Comparison of ENCODE assay signal across 8 cellular contexts in the genomic region with DNA sequence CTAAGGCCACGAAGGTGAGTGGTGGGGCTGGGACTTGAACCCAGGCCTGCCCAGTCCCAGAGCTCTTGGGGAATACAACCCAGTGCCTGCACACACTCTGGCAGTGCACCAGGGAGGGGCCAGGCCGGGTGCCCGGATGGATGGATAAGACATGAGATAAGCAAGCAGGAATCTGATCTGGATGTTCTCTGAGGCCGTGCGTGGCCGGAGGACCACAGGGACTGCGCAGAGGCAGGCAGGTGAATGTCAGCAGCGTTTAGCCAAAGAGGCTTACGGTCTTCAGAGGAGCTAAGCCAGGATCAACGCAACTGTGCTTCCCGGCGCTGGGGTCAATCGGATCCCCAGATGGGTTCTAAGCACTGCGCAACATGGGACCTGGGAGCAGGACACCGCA. TPM values are rescaled to one million over a fixed set of nuclear protein-coding genes. Genes with fewer than 3 reads are reported as not detected.
DNase-seq lines count a peak whose midpoint lies in the region; ATAC-seq and TF ChIP-seq lines count a peak whose summit lies in the region.

No MANE protein-coding gene starts in this region.

- no peak for TF ChIP-seq CTCF in body of pancreas (IDR thresholded peaks at IDR 0.05)
- no peak for TF ChIP-seq CTCF in lung (IDR thresholded peaks at IDR 0.05; ENCODE audit: control extremely low read depth, extremely low read depth)

- H3K9ac ChIP-seq in HUES6 (ENCODE audit: low read length) = peak overlapping the region; percentile 99

- TF ChIP-seq POLR2A in body of pancreas (IDR thresholded peaks at IDR 0.05) = peak in 1 of 3 donors; percentile 12

- H3K27ac ChIP-seq in HUES6 (ENCODE audit: low read depth, low read length) = peak overlapping the region; percentile 98
- H3K27ac ChIP-seq in body of pancreas = peak overlapping the region; percentile 89 to 98 (median 92)
- H3K27ac ChIP-seq in lung (ENCODE audit: low read depth in 1 of 2, low read length in 1 of 2) = peak overlapping the region; percentile 96 to 97

- intact Hi-C loops in body of pancreas (cut with DNase I) = no loop called here

- H3K4me1 ChIP-seq in HUES6 (ENCODE audit: control insufficient read depth, insufficient read depth, low read length) (peaks cover 30% of the 10 kb centered on the region), body of pancreas (peaks cover 53% of the 10 kb centered on the region), lung (ENCODE audit: control insufficient read depth in 2 of 2, insufficient read depth in 2 of 2, low read length in 2 of 2) (peaks cover 6 to 31% of the 10 kb centered on the region in 2 donors)

- ATAC-seq in body of pancreas = no peak
- ATAC-seq in lung (ENCODE audit: insufficient read depth, low FRiP score) = no peak
- ATAC-seq in HG02981 (IDR thresholded peaks at IDR 0.05; ENCODE audit: unreplicated experiment) = no peak
- no peak for ATAC-seq in GM18873 (IDR thresholded peaks at IDR 0.05; ENCODE audit: low FRiP score, unreplicated experiment)

- H3K36me3 ChIP-seq in HUES6 (ENCODE audit: control insufficient read depth, insufficient read depth, low read length) (peaks cover 17% of the 10 kb centered on the region), body of pancreas (replicated peaks in 1 of 2; ENCODE audit: insufficient read depth in 1 of 2, low read depth in 2 of 2) (no peaks in the 10 kb centered on the region), lung (ENCODE audit: control insufficient read depth in 2 of 2, insufficient read depth in 2 of 2, low read length in 2 of 2) (peaks cover 0 to 2% of the 10 kb centered on the region in 2 donors)

- H3K4me3 ChIP-seq in HUES6 (ENCODE audit: low read depth, low read length) = peak overlapping the region; percentile 95
- H3K4me3 ChIP-seq in body of pancreas = peak overlapping the region in 1 of 2 donors; percentile 73
- H3K4me3 ChIP-seq in lung = no peak overlapping the region

- DNase-seq in AG08395 (ENCODE audit: low spot score) = peak; percentile 36
- DNase-seq in body of pancreas = peak in 2 of 4 donors; percentile 42 to 48
- DNase-seq in lung (ENCODE audit: low spot score) = no peak
- no peak for DNase-seq in germinal center (ENCODE audit: low spot score)
- no peak for DNase-seq in ureter (ENCODE audit: low spot score)

- WGBS in body of pancreas, 2 donors = 17% methylated on average over 14 of the region's 15 CpGs; no CpG with 5 or more reads in 1 of the 2 donors
- WGBS in lung, 2 donors = 31 to 42% methylated on average over 15 of the region's 15 CpGs

- H3K9me3 ChIP-seq in HUES6 (ENCODE audit: control insufficient read depth, insufficient read depth, low read depth, low read length) (no peaks in the 10 kb centered on the region), body of pancreas (no peaks in the 10 kb centered on the region), lung (ENCODE audit: control insufficient read depth in 2 of 2, insufficient read depth in 1 of 2, low read length in 1 of 2) (no peaks in the 10 kb centered on the region)

- no peaks in the 10 kb centered on the region for H3K27me3 ChIP-seq in HUES6 (ENCODE audit: control insufficient read depth, insufficient read depth, low read length)
- H3K27me3 ChIP-seq in body of pancreas = no peaks in the 10 kb centered on the region
- no peaks in the 10 kb centered on the region for H3K27me3 ChIP-seq in lung (ENCODE audit: control insufficient read depth, insufficient read depth)

RNA-seq across cellular contexts. Expression of a gene that starts 1.5 kb away (rescaled TPM):
- 10 to 100 TPM; 12.7 to 21.1 TPM for total RNA-seq in body of pancreas
- total RNA-seq in lung = 10 to 100 TPM; 27.5 to 44.7 TPM
- 10 to 100 TPM; 29.3 to 35.1 TPM for polyA plus RNA-seq in lung
- total RNA-seq in ureter = 32.4 TPM

RNA-seq across cellular contexts. Expression of a gene that starts 21.5 kb away (rescaled TPM):
- 10 to 100 TPM; 50.3 to 95.9 TPM for total RNA-seq in body of pancreas
- 10 to 100 TPM; 39.2 to 55.5 TPM for total RNA-seq in lung
- polyA plus RNA-seq in lung = 10 to 100 TPM; 27.8 to 44.1 TPM
- 25.8 TPM for total RNA-seq in ureter

RNA-seq across cellular contexts. Expression of a gene that starts 56.2 kb away (rescaled TPM):
- total RNA-seq in body of pancreas (not detected), lung (not detected), ureter (not detected)
- not detected for polyA plus RNA-seq in lung
